In genomic region chr17:50322271-50322670, GRCh38 we compare ENCODE assay signal across 15 cellular contexts. TPM values are rescaled to one million over a fixed set of nuclear protein-coding genes. Genes with fewer than 3 reads are reported as not detected.
DNase-seq lines count a peak whose midpoint lies in the region; ATAC-seq and TF ChIP-seq lines count a peak whose summit lies in the region.
"Had no signal": no experiment of that assay in that cellular context is flagged by ENCODE, and none has a peak within 500 bp of the region (broad histone marks: within the 10 kb centered on the region; RNA-seq: fewer than 3 reads in every experiment).

No MANE protein-coding gene starts in this region.

- no peaks in the 10 kb centered on the region for H4K20me1 ChIP-seq in IMR-90 (ENCODE audit: insufficient read depth, low read length)

- in situ Hi-C loops in IMR-90 (cut with MboI; ENCODE audit: low sequenced_read_pairs), result loop anchor here (25.0 kb wide), 1 partner anchor 435 kb away; no protein-coding TSS in a partner anchor

- no peak for TF ChIP-seq POLR2A in IMR-90 (IDR thresholded peaks at IDR 0.05; ENCODE audit: low read depth, low read length)

- H3K27ac ChIP-seq in A673 (ENCODE audit: low read depth, low read length, poor library complexity, severe bottlenecking) (no peak overlapping the region), IMR-90 (ENCODE audit: insufficient read depth, low read length) (no peak overlapping the region)
- H3K27ac ChIP-seq: C4-2B, HL-60 had no signal

- H3K27me3 ChIP-seq in A673 (replicated peaks; ENCODE audit: insufficient read depth, low read depth, low read length, poor library complexity) (peaks cover 28% of the 10 kb centered on the region), IMR-90 (ENCODE audit: control insufficient read depth, insufficient read depth, low read length) (peaks cover 10% of the 10 kb centered on the region)
- H3K27me3 ChIP-seq: BE2C had no signal

- CTCF ChIA-PET in A673 (lab: Charles Lee), result no interaction called here
- CTCF ChIA-PET in IMR-90 (lab: Yijun Ruan, JAX), result no interaction called here

- no peaks in the 10 kb centered on the region for H3K9me1 ChIP-seq in IMR-90 (ENCODE audit: insufficient read depth, low read length)

- H2AFZ ChIP-seq in IMR-90 (replicated peaks; ENCODE audit: low read length, poor library complexity), result no peak overlapping the region

- H3K9me3 ChIP-seq in A673 (ENCODE audit: low read depth, low read length, poor library complexity, severe bottlenecking) (no peaks in the 10 kb centered on the region), IMR-90 (ENCODE audit: control insufficient read depth, insufficient read depth, low read length) (no peaks in the 10 kb centered on the region)
- H3K9me3 ChIP-seq: BE2C, HAP-1 had no signal

- TF ChIP-seq RAD21 in IMR-90 (IDR thresholded peaks at IDR 0.05; ENCODE audit: low read length), result no peak

- no peak overlapping the region for H4K8ac ChIP-seq in IMR-90 (ENCODE audit: low read depth in 2 of 2, low read length in 2 of 2)

- dilution Hi-C loops in IMR-90 (cut with HindIII; ENCODE audit: low sequenced_read_pairs, unreplicated experiment), result no loop called here

- no peak overlapping the region for H2BK120ac ChIP-seq in IMR-90 (ENCODE audit: low read depth, low read length)

- no peak overlapping the region for H4K5ac ChIP-seq in IMR-90 (ENCODE audit: low read depth, low read length)

- H2AK5ac ChIP-seq in IMR-90 (ENCODE audit: low read depth, low read length), result no peak overlapping the region

- H3K18ac ChIP-seq in IMR-90 (ENCODE audit: low read depth, low read length), result no peak overlapping the region

- no peak overlapping the region for H2BK5ac ChIP-seq in IMR-90 (ENCODE audit: low read depth, low read length, poor library complexity, severe bottlenecking)

- intact Hi-C loops in A673 (cut with micrococcal nuclease; ENCODE audit: unreplicated experiment), result no loop called here
- intact Hi-C loops in IMR-90 (cut with micrococcal nuclease), result no loop called here

- no CpG with 5 or more reads among the region's 7 CpGs for WGBS in IMR-90 (ENCODE audit: extremely low coverage in 2 of 2, insufficient read length in 1 of 2), 2 experiments

- H3K56ac ChIP-seq in IMR-90 (ENCODE audit: extremely low read depth, insufficient read depth, low read length), result no peak overlapping the region

- BruUV-seq in A673 (replicated peaks; lab: Mats Ljungman, UMichigan) (no TSS peak), IMR-90 (replicated peaks; lab: Mats Ljungman, UMichigan) (no TSS peak)

- H3K36me3 ChIP-seq in A673 (ENCODE audit: insufficient read depth, low read length, poor library complexity, severe bottlenecking) (no peaks in the 10 kb centered on the region), IMR-90 (ENCODE audit: control insufficient read depth, insufficient read depth, low read length) (no peaks in the 10 kb centered on the region)
- H3K36me3 ChIP-seq: BE2C, HAP-1 had no signal

- POLR2A ChIA-PET in A673 (lab: Charles Lee; ENCODE audit: low non-redundant PET) (no interaction called here), IMR-90 (lab: Charles Lee; ENCODE audit: unreplicated experiment) (no interaction called here)

- no peak overlapping the region for H3K4ac ChIP-seq in IMR-90 (ENCODE audit: low read depth, low read length)

- H3K4me3 ChIP-seq in A673 (ENCODE audit: low read depth, low read length, poor library complexity, severe bottlenecking), result no peak overlapping the region
- no peak overlapping the region for H3K4me3 ChIP-seq in IMR-90 (ENCODE audit: insufficient read depth, low read depth, low read length)
- H3K4me3 ChIP-seq in fibroblast of the aortic adventitia (ENCODE audit: low read depth, low read length), result no peak overlapping the region
- H3K4me3 ChIP-seq: HAP-1 had no signal

- no peak overlapping the region for H3K4me2 ChIP-seq in IMR-90 (ENCODE audit: low read depth, low read length)

- no peak overlapping the region for H3K9ac ChIP-seq in IMR-90 (ENCODE audit: low read depth, low read length)

- no peak overlapping the region for H2BK20ac ChIP-seq in IMR-90 (ENCODE audit: low read depth, low read length)

- ATAC-seq in IMR-90 (ENCODE audit: low read depth) (no peak), SK-N-SH treated with all-trans-retinoic acid at 6 μM for 48 hours (peak; percentile 61), GM21786 (IDR thresholded peaks at IDR 0.05; ENCODE audit: unreplicated experiment) (no peak), GM21737 (IDR thresholded peaks at IDR 0.05; ENCODE audit: unreplicated experiment) (no peak)

- no peak overlapping the region for H2BK15ac ChIP-seq in IMR-90 (ENCODE audit: low read depth, low read length)

- no peak overlapping the region for H3K14ac ChIP-seq in IMR-90 (replicated peaks; ENCODE audit: low read depth, low read length)

- peak; percentile 64 for DNase-seq in A673 (ENCODE audit: low spot score)
- DNase-seq in IMR-90, result peak; percentile 38
- peak; percentile 26 for DNase-seq in fibroblast of the aortic adventitia (ENCODE audit: low read depth)
- no peak for DNase-seq in anterior cingulate cortex (lab: John Stamatoyannopoulos, UW)
- DNase-seq in Ammon's horn (ENCODE audit: low spot score), result no peak
- DNase-seq: BE2C; CD4-positive, alpha-beta memory T cell; DND-41; GDM1 had no signal

- H2AK9ac ChIP-seq in IMR-90 (replicated peaks; ENCODE audit: low read depth, low read length, poor library complexity), result no peak overlapping the region

- H3K79me1 ChIP-seq in IMR-90 (ENCODE audit: low read depth in 1 of 2, low read length in 2 of 2), result no peaks in the 10 kb centered on the region

- H3K4me1 ChIP-seq in A673 (ENCODE audit: insufficient read depth, low read length, poor library complexity, severe bottlenecking), result peaks cover 22% of the 10 kb centered on the region
- peaks cover 2% of the 10 kb centered on the region; the same call in 1 of the 2 replicates for H3K4me1 ChIP-seq in IMR-90 (ENCODE audit: control insufficient read depth, insufficient read depth, low read length)
- H3K4me1 ChIP-seq: BE2C had no signal

- no peak overlapping the region for H4K91ac ChIP-seq in IMR-90 (ENCODE audit: insufficient read depth, low read depth, low read length)

- no peak overlapping the region for H3K23ac ChIP-seq in IMR-90 (ENCODE audit: low read depth, low read length)

- TF ChIP-seq CTCF in A673 (conservative IDR thresholded peaks at IDR 0.05; ENCODE audit: low read depth, low read length) (no peak), IMR-90 (conservative IDR thresholded peaks at IDR 0.05; ENCODE audit: low read depth, low read length) (no peak), fibroblast of the aortic adventitia (IDR thresholded peaks at IDR 0.05; ENCODE audit: insufficient read depth, low read length) (no peak)

TF ChIP-seq in IMR-90, 13 proteins besides CTCF, POLR2A, EP300 and RAD21 (continues in another document):
- TF ChIP-seq RCOR1 (IDR thresholded peaks at IDR 0.05; ENCODE audit: insufficient replicate concordance, low read length) (no peak), ELK1 (IDR thresholded peaks at IDR 0.05; ENCODE audit: borderline replicate concordance, low read depth, low read length) (no peak), MAZ (IDR thresholded peaks at IDR 0.05; ENCODE audit: borderline replicate concordance, low read depth, low read length) (no peak)

TF ChIP-seq in SK-N-SH treated with all-trans-retinoic acid at 6 μM for 48 hours, 23 proteins besides CTCF, POLR2A, EP300 and RAD21 (continues in another document):
- TF ChIP-seq TSHZ2 (CRISPR knock-in tag; IDR thresholded peaks at IDR 0.05), result peak; percentile 80

RNA-seq across cellular contexts. Expression of gene XYLT2, which starts 23.7 kb away (rescaled TPM):
- 15.8 and 23.1 TPM in 2 replicates for total RNA-seq in A673 (2021)
- total RNA-seq in IMR-90 (2012; rRNA removed), result 31.9 and 35.0 TPM in 2 replicates
- 27.7 and 35.7 TPM in 2 replicates for polyA plus RNA-seq in IMR-90 (2012; rRNA removed)
- 20.7 and 31.6 TPM in 2 replicates for polyA plus RNA-seq in IMR-90 (2012; cell fraction: cytosol; rRNA removed)
- polyA plus RNA-seq in IMR-90 (2012; cell fraction: nucleus; rRNA removed; ENCODE audit: low replicate concordance), result 39.1 and 85.9 TPM in 2 replicates
- 16.3 and 33.9 TPM in 2 replicates for total RNA-seq in fibroblast of the aortic adventitia (ENCODE audit: low replicate concordance)

RNA-seq across cellular contexts. Expression of gene TMEM92, which starts 48.0 kb away (rescaled TPM):
- 0.19 TPM in 1 of 2 replicates, not detected in the other for total RNA-seq in A673 (2021)
- total RNA-seq in IMR-90 (2012; rRNA removed), result 0.18 and 0.28 TPM in 2 replicates
- polyA plus RNA-seq in IMR-90 (2012; rRNA removed), result 0.86 and 1.7 TPM in 2 replicates
- 0.90 and 1.4 TPM in 2 replicates for polyA plus RNA-seq in IMR-90 (2012; cell fraction: cytosol; rRNA removed)
- polyA plus RNA-seq in IMR-90 (2012; cell fraction: nucleus; rRNA removed; ENCODE audit: low replicate concordance), result 1.0 and 1.1 TPM in 2 replicates
- total RNA-seq in fibroblast of the aortic adventitia (ENCODE audit: low replicate concordance), result 0.09 TPM in 1 of 2 replicates, not detected in the other
- total RNA-seq: CD4-positive, alpha-beta memory T cell had no signal
- polyA plus RNA-seq: CD4-positive, alpha-beta memory T cell had no signal

RNA-seq across cellular contexts. Expression of gene MRPL27, which starts 50.7 kb away (rescaled TPM):
- 85.6 and 89.4 TPM in 2 replicates for total RNA-seq in A673 (2021)
- total RNA-seq in IMR-90 (2012; rRNA removed), result 152 and 202 TPM in 2 replicates
- 156 and 176 TPM in 2 replicates for polyA plus RNA-seq in IMR-90 (2012; rRNA removed)
- 138 and 201 TPM in 2 replicates for polyA plus RNA-seq in IMR-90 (2012; cell fraction: cytosol; rRNA removed)
- polyA plus RNA-seq in IMR-90 (2012; cell fraction: nucleus; rRNA removed; ENCODE audit: low replicate concordance), result 60.7 and 89.8 TPM in 2 replicates
- 64.3 and 77.3 TPM in 2 replicates for total RNA-seq in fibroblast of the aortic adventitia (ENCODE audit: low replicate concordance)

RNA-seq across cellular contexts. Expression of gene EME1, which starts 50.8 kb away (rescaled TPM):
- total RNA-seq in A673 (2021) (31.9 and 44.0 TPM in 2 replicates), IMR-90 (2012; rRNA removed) (8.9 and 9.1 TPM in 2 replicates), fibroblast of the aortic adventitia (ENCODE audit: low replicate concordance) (9.1 TPM in 1 of 2 replicates, not detected in the other)
- 9.4 and 10.1 TPM in 2 replicates for polyA plus RNA-seq in IMR-90 (2012; rRNA removed)
- 1.4 and 4.8 TPM in 2 replicates for polyA plus RNA-seq in IMR-90 (2012; cell fraction: cytosol; rRNA removed)
- polyA plus RNA-seq in IMR-90 (2012; cell fraction: nucleus; rRNA removed; ENCODE audit: low replicate concordance), result 20.8 and 44.5 TPM in 2 replicates

Comparison
In these comparisons a context has a peak if more than half of its experiments do, and no peak if none do; other contexts are left out.
1. DNase-seq: peak in A673 (single experiment), IMR-90 (single experiment) and fibroblast of the aortic adventitia (single experiment); none in anterior cingulate cortex (0 of 58) and Ammon's horn (single experiment).